20 cellular contexts compared by ENCODE assay signal in the genomic region with DNA sequence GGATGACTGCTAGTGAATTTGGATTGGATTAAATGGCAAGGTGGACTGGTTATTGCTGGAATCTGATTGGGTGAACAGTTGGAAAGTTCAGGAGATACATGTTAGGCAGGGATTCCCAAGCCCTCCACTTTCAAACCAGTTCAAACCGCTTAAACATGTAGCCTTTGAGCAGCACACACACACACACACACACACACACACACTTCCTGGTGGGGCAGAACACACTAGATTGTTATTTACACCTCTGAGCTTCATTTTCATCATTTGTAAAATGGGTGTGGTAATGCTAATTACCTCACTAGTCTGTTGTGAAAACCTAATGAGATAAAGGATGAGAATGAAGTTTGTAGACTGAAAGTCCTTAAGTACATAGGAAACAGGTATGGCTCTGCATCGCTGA. TPM values are rescaled to one million over a fixed set of nuclear protein-coding genes. Genes with fewer than 3 reads are reported as not detected.
DNase-seq lines count a peak whose midpoint lies in the region; ATAC-seq, FAIRE-seq and TF ChIP-seq lines count a peak whose summit lies in the region.
"Had no signal": no experiment of that assay in that cellular context is flagged by ENCODE, and none has a peak within 500 bp of the region (broad histone marks: within the 10 kb centered on the region; RNA-seq: fewer than 3 reads in every experiment).

No MANE protein-coding gene starts in this region.

- H3K27ac ChIP-seq in H1 (ENCODE audit: low read depth, low read length): no peak overlapping the region
- H3K27ac ChIP-seq in neuronal stem cell (replicated peaks; ENCODE audit: low read length): no peak overlapping the region
- peak overlapping the region in 3 of 4 donors; percentile 48 to 86 (median 85) for H3K27ac ChIP-seq in tibial nerve

- no peak for TF ChIP-seq RAD21 in H1 (IDR thresholded peaks at IDR 0.05 in 1 of 2, conservative IDR thresholded peaks at IDR 0.05 in 1 of 2; ENCODE audit: low read depth in 2 of 2, low read length in 2 of 2)

- H2BK20ac ChIP-seq in H1 (ENCODE audit: low read length): no peak overlapping the region

- H3K27me3 ChIP-seq in H1 (replicated peaks in 1 of 4; ENCODE audit: control insufficient read depth in 3 of 4, extremely low read depth in 1 of 4, insufficient read depth in 3 of 4, low read length in 3 of 4): no peaks in the 10 kb centered on the region; a peak in 1 of 7 replicates
- peaks cover 0 to 18% (median 0%) of the 10 kb centered on the region in 3 experiments for H3K27me3 ChIP-seq in neuronal stem cell (ENCODE audit: control insufficient read depth in 3 of 3, insufficient read depth in 3 of 3, low read depth in 1 of 3, low read length in 3 of 3)
- H3K27me3 ChIP-seq in tibial nerve: no peaks in the 10 kb centered on the region

- H3K4me1 ChIP-seq in H1 (replicated peaks in 1 of 4; ENCODE audit: control insufficient read depth in 3 of 4, insufficient read depth in 4 of 4, low read length in 3 of 4) (peaks cover 0 to 4% (median 2%) of the 10 kb centered on the region in 4 experiments; a peak in 4 of 7 replicates), neuronal stem cell (ENCODE audit: control insufficient read depth in 2 of 2, insufficient read depth in 1 of 2, low read depth in 1 of 2, low read length in 2 of 2) (peaks cover 19 to 27% of the 10 kb centered on the region in 2 donors), tibial nerve (peaks cover 0 to 96% (median 44%) of the 10 kb centered on the region in 4 donors)

- H3K18ac ChIP-seq in H1 (ENCODE audit: extremely low read depth, low read length) (no peak overlapping the region), neuronal stem cell (ENCODE audit: low read length) (no peak overlapping the region)

- no peak overlapping the region for H3K4me3 ChIP-seq in H1 (ENCODE audit: extremely low read depth in 1 of 4, insufficient read depth in 2 of 4, low read depth in 3 of 4, low read length in 4 of 4)
- no peak overlapping the region for H3K4me3 ChIP-seq in neuronal stem cell (ENCODE audit: low read length in 2 of 2)
- no peak overlapping the region for H3K4me3 ChIP-seq in tibial nerve
- H3K4me3 ChIP-seq: A549, K562 had no signal

- no peak overlapping the region for H2BK5ac ChIP-seq in H1 (ENCODE audit: low read depth, low read length)
- H2BK5ac ChIP-seq in neuronal stem cell (ENCODE audit: low read length): no peak overlapping the region

- intact Hi-C loops in left cardiac atrium (cut with DNase I) (no loop called here), left ventricle myocardium superior (cut with micrococcal nuclease) (loop anchor here (10.0 kb wide), 1 partner anchor 89 kb away; no protein-coding TSS in a partner anchor)

- H3K36me3 ChIP-seq in H1 (ENCODE audit: control insufficient read depth in 2 of 4, insufficient read depth in 4 of 4, low read length in 3 of 4): no peaks in the 10 kb centered on the region
- H3K36me3 ChIP-seq in neuronal stem cell (replicated peaks in 1 of 2; ENCODE audit: control insufficient read depth in 2 of 2, insufficient read depth in 2 of 2, low read length in 2 of 2): no peaks in the 10 kb centered on the region
- peaks cover 0 to 22% (median 0%) of the 10 kb centered on the region in 3 donors for H3K36me3 ChIP-seq in tibial nerve

- H3K14ac ChIP-seq in H1 (ENCODE audit: insufficient read length) (no peak overlapping the region), neuronal stem cell (ENCODE audit: low read length) (no peak overlapping the region)

- no peak for ATAC-seq in left cardiac atrium
- no peak for ATAC-seq in left ventricle myocardium superior
- no peak for ATAC-seq in GM19035 (IDR thresholded peaks at IDR 0.05; ENCODE audit: unreplicated experiment)
- ATAC-seq: A549, HCT116, K562, PC-3 had no signal

- WGBS in H1 (ENCODE audit: extremely low coverage in 1 of 2, insufficient coverage in 1 of 2, insufficient read length in 1 of 2, insufficient replicate concordance in 2 of 2, low coverage in 1 of 2, low lambda C conversion rate in 2 of 2, missing lambda C conversion rate in 1 of 2), 2 experiments: 86% methylated on average over 2 of the region's 2 CpGs; no CpG with 5 or more reads in 1 of the 2 experiments
- WGBS in neuronal stem cell (ENCODE audit: extremely low coverage in 2 of 2, insufficient read length in 2 of 2, insufficient replicate concordance in 1 of 2), 2 donors: no CpG with 5 or more reads among the region's 2 CpGs
- WGBS in tibial nerve, 2 donors: 89% methylated on average over 2 of the region's 2 CpGs

- TF ChIP-seq EP300 in H1 (IDR thresholded peaks at IDR 0.05; ENCODE audit: borderline replicate concordance in 1 of 2, low read depth in 2 of 2, low read length in 2 of 2) (no peak), tibial nerve (IDR thresholded peaks at IDR 0.05) (no peak)

- H2AK5ac ChIP-seq in H1 (ENCODE audit: low read depth, low read length): peak overlapping the region; percentile 88; the same call in 1 of the 2 replicates
- no peak overlapping the region for H2AK5ac ChIP-seq in neuronal stem cell (ENCODE audit: low read depth, low read length)

- TF ChIP-seq CTCF in H1 (IDR thresholded peaks at IDR 0.05; ENCODE audit: control extremely low read depth in 1 of 3, insufficient read depth in 1 of 3, low read depth in 1 of 3, low read length in 3 of 3): no peak
- TF ChIP-seq CTCF in tibial nerve (IDR thresholded peaks at IDR 0.05): no peak

- H2BK120ac ChIP-seq in H1 (replicated peaks; ENCODE audit: low read depth, low read length) (no peak overlapping the region), neuronal stem cell (ENCODE audit: low read depth, low read length) (no peak overlapping the region)

- no peaks in the 10 kb centered on the region for H4K20me1 ChIP-seq in H1 (replicated peaks in 1 of 2; ENCODE audit: control insufficient read depth in 1 of 2, insufficient read depth in 2 of 2, low read length in 2 of 2)

- H4K91ac ChIP-seq in H1 (replicated peaks; ENCODE audit: insufficient read length, low read length): no peak overlapping the region
- no peak overlapping the region for H4K91ac ChIP-seq in neuronal stem cell (ENCODE audit: low read depth, low read length, poor library complexity)

- TF ChIP-seq POLR2A in H1 (IDR thresholded peaks at IDR 0.05; ENCODE audit: control extremely low read depth in 1 of 2, low read depth in 2 of 2, low read length in 2 of 2) (no peak), tibial nerve (IDR thresholded peaks at IDR 0.05) (no peak)

- H3K23ac ChIP-seq in H1 (ENCODE audit: insufficient read length) (no peak overlapping the region), neuronal stem cell (ENCODE audit: low read depth, low read length, poor library complexity) (no peak overlapping the region)

- H3K79me1 ChIP-seq in H1 (ENCODE audit: low read depth, low read length) (no peaks in the 10 kb centered on the region), neuronal stem cell (ENCODE audit: low read depth, low read length) (no peaks in the 10 kb centered on the region)

- DNase-seq in left cardiac atrium: peak; percentile 3
- DNase-seq in left ventricle myocardium superior: no peak
- no peak for DNase-seq in H1 (ENCODE audit: low read depth in 1 of 2, low spot score in 2 of 2)
- no peak for DNase-seq in neuronal stem cell (ENCODE audit: low spot score)
- no peak for DNase-seq in tibial nerve (ENCODE audit: low spot score in 2 of 2)
- no peak for DNase-seq in NCI-H774 (lab: John Stamatoyannopoulos, UW)
- no peak for DNase-seq in RKO (ENCODE audit: low spot score)
- DNase-seq: Caco-2, NCI-H146, NCI-H2081 treated with DMSO at 0.1 percent for 48 hours, NCI-H2227 treated with DMSO at 0.1 percent for 48 hours, NCI-H524 treated with DMSO at 0.1 percent for 48 hours, PC-3 had no signal

- no peaks in the 10 kb centered on the region for H3K79me2 ChIP-seq in H1 (ENCODE audit: control insufficient read depth in 1 of 2, insufficient read depth in 2 of 2, low read length in 2 of 2)

- H3K9ac ChIP-seq in H1 (replicated peaks in 1 of 4; ENCODE audit: extremely low read depth in 1 of 4, low read depth in 3 of 4, low read length in 3 of 4) (no peak overlapping the region), neuronal stem cell (ENCODE audit: low read depth, low read length, poor library complexity) (no peak overlapping the region)

- peaks cover 2% of the 10 kb centered on the region; the same call in 1 of the 2 replicates for H3K23me2 ChIP-seq in H1 (ENCODE audit: low read depth, low read length)

- H4K5ac ChIP-seq in H1 (ENCODE audit: insufficient read length, low read depth, low read length): no peak overlapping the region

- H3K56ac ChIP-seq in H1 (replicated peaks; ENCODE audit: insufficient read length, low read depth, low read length): no peak overlapping the region

- H3K9me3 ChIP-seq in H1 (ENCODE audit: insufficient read depth in 2 of 2, low read depth in 1 of 2, low read length in 1 of 2) (no peaks in the 10 kb centered on the region), neuronal stem cell (replicated peaks in 1 of 2; ENCODE audit: control insufficient read depth in 2 of 2, insufficient read depth in 1 of 2, low read depth in 1 of 2, low read length in 2 of 2) (no peaks in the 10 kb centered on the region), tibial nerve (no peaks in the 10 kb centered on the region)
- H3K9me3 ChIP-seq: A549, Caco-2 had no signal

- H3K4ac ChIP-seq in H1 (replicated peaks; ENCODE audit: insufficient read length, low read depth, low read length) (no peak overlapping the region), neuronal stem cell (ENCODE audit: low read length) (no peak overlapping the region)

- no peak overlapping the region for H2BK12ac ChIP-seq in H1 (ENCODE audit: low read depth, low read length)
- no peak overlapping the region for H2BK12ac ChIP-seq in neuronal stem cell (ENCODE audit: low read length)

- H4K8ac ChIP-seq in H1 (ENCODE audit: extremely low read depth, insufficient read depth, low read length) (no peak overlapping the region), neuronal stem cell (ENCODE audit: low read depth, low read length) (no peak overlapping the region)

- H2BK15ac ChIP-seq in H1 (ENCODE audit: low read length) (no peak overlapping the region), neuronal stem cell (ENCODE audit: low read length) (no peak overlapping the region)

- FAIRE-seq in H1 (lab: Jason Lieb, UNC): no peak
- FAIRE-seq: A549, GM18507, K562 had no signal

- H3K4me2 ChIP-seq in H1 (ENCODE audit: insufficient read depth in 1 of 2, low read depth in 2 of 2, low read length in 2 of 2) (no peak overlapping the region), neuronal stem cell (ENCODE audit: insufficient read depth, low read length, poor library complexity, severe bottlenecking) (no peak overlapping the region)
- H3K4me2 ChIP-seq: A549 had no signal

- H2AFZ ChIP-seq in H1 (ENCODE audit: low read length) (no peak overlapping the region), neuronal stem cell (ENCODE audit: low read length) (peak overlapping the region; percentile 59)

- CTCF ChIA-PET in H1 (lab: Charles Lee; ENCODE audit: partially characterized antibody): interaction anchor here (0.5 to 20.1 kb wide), 16 partner anchors 2 to 624 kb away, joined by 3 to 303 read pairs (median 10); partner anchors contain the start of genes MYOZ3 and SYNPO

- POLR2A ChIA-PET in H1 (lab: Charles Lee; ENCODE audit: partially characterized antibody): interaction anchor here (1.2 to 1.4 kb wide), 3 partner anchors 11 to 49 kb away, joined by 4 to 6 read pairs (median 4); partner anchors contain the start of gene RBM22

RNA-seq across cellular contexts. Expression of gene MYOZ3, which starts 6.9 kb away (rescaled TPM):
- total RNA-seq in left cardiac atrium: 1 to 10 TPM; 2.9 to 3.0 TPM
- total RNA-seq in left ventricle myocardium superior: 3.2 TPM
- 19.1 and 19.4 TPM in 2 replicates for total RNA-seq in H1 (2021; fragmentation: NEBNext Ultra II Directional; extraction: Animal tissue kit (Norgen Biotek cat#: 25700))
- 9.6 and 12.4 TPM in 2 replicates for polyA plus RNA-seq in H1 (2011; rRNA removed)
- polyA plus RNA-seq in H1 (2011; cell fraction: cytosol; rRNA removed): 10.0 TPM
- polyA plus RNA-seq in H1 (2011; cell fraction: nucleus; rRNA removed): 15.5 TPM
- polyA plus RNA-seq in H1 (2012, experiment 1 of 2): 26.8 to 40.0 TPM (median 29.3 TPM) in 4 replicates
- polyA plus RNA-seq in H1 (2012, experiment 2 of 2): 13.4 TPM
- 17.4 TPM for polyA plus RNA-seq in H1 (2013, experiment 1 of 2)
- 12.8 TPM for polyA plus RNA-seq in H1 (2013, experiment 2 of 2)
- polyA minus RNA-seq in H1 (2011; rRNA and poly(A)+ RNA removed): 7.4 and 9.0 TPM in 2 replicates
- polyA minus RNA-seq in H1 (2011; cell fraction: cytosol; rRNA and poly(A)+ RNA removed): 21.7 TPM
- 28.7 TPM for polyA minus RNA-seq in H1 (2011; cell fraction: nucleus; rRNA and poly(A)+ RNA removed)
- 0.57 TPM for polyA plus RNA-seq in neuronal stem cell (2013, experiment 1 of 2)
- polyA plus RNA-seq in neuronal stem cell (2013, experiment 2 of 2): 0.47 TPM
- 1 to 10 TPM in 3 of 4 donors, under 1 TPM in 1; 0.30 to 9.0 (median 4.6) TPM for total RNA-seq in tibial nerve
- total RNA-seq: Caco-2, HT1080, K562, PC-3 had no signal
- polyA plus RNA-seq: CD14-positive monocyte, K562 had no signal

RNA-seq across cellular contexts. Expression of gene SYNPO, which starts 13.7 kb away (rescaled TPM):
- total RNA-seq in left cardiac atrium (100 to 1,000 TPM; 503 to 769 TPM), left ventricle myocardium superior (675 TPM), tibial nerve (10 to 100 TPM; 58.4 to 71.5 (median 63.5) TPM)
- total RNA-seq in H1 (2021; fragmentation: NEBNext Ultra II Directional; extraction: Animal tissue kit (Norgen Biotek cat#: 25700)): 1.9 and 2.3 TPM in 2 replicates
- 2.2 and 2.3 TPM in 2 replicates for polyA plus RNA-seq in H1 (2011; rRNA removed)
- 1.7 TPM for polyA plus RNA-seq in H1 (2011; cell fraction: cytosol; rRNA removed)
- 3.0 TPM for polyA plus RNA-seq in H1 (2011; cell fraction: nucleus; rRNA removed)
- polyA plus RNA-seq in H1 (2012, experiment 1 of 2): 0.95 to 1.6 TPM (median 1.3 TPM) in 4 replicates
- 1.3 TPM for polyA plus RNA-seq in H1 (2012, experiment 2 of 2)
- polyA plus RNA-seq in H1 (2013, experiment 1 of 2): 1.9 TPM
- polyA plus RNA-seq in H1 (2013, experiment 2 of 2): 1.7 TPM
- polyA minus RNA-seq in H1 (2011; rRNA and poly(A)+ RNA removed): 1.8 and 5.5 TPM in 2 replicates
- 1.2 TPM for polyA minus RNA-seq in H1 (2011; cell fraction: cytosol; rRNA and poly(A)+ RNA removed)
- polyA minus RNA-seq in H1 (2011; cell fraction: nucleus; rRNA and poly(A)+ RNA removed): 3.1 TPM
- polyA plus RNA-seq in neuronal stem cell (2013, experiment 1 of 2): 3.8 TPM
- polyA plus RNA-seq in neuronal stem cell (2013, experiment 2 of 2): 3.2 TPM
- polyA plus RNA-seq: CD14-positive monocyte had no signal

RNA-seq across cellular contexts. Expression of gene RBM22, which starts 46.7 kb away (rescaled TPM):
- total RNA-seq in left cardiac atrium: 10 to 100 TPM; 27.2 to 28.2 TPM
- 28.9 TPM for total RNA-seq in left ventricle myocardium superior
- 33.9 and 34.0 TPM in 2 replicates for total RNA-seq in H1 (2021; fragmentation: NEBNext Ultra II Directional; extraction: Animal tissue kit (Norgen Biotek cat#: 25700))
- 20.8 TPM in 2 replicates for polyA plus RNA-seq in H1 (2011; rRNA removed)
- polyA plus RNA-seq in H1 (2011; cell fraction: cytosol; rRNA removed): 23.6 TPM
- polyA plus RNA-seq in H1 (2011; cell fraction: nucleus; rRNA removed): 18.2 TPM
- 25.7 to 30.8 TPM (median 28.0 TPM) in 4 replicates for polyA plus RNA-seq in H1 (2012, experiment 1 of 2)
- 12.1 TPM for polyA plus RNA-seq in H1 (2012, experiment 2 of 2)
- polyA plus RNA-seq in H1 (2013, experiment 1 of 2): 28.6 TPM
- polyA plus RNA-seq in H1 (2013, experiment 2 of 2): 28.3 TPM
- 22.6 and 31.1 TPM in 2 replicates for polyA minus RNA-seq in H1 (2011; rRNA and poly(A)+ RNA removed)
- polyA minus RNA-seq in H1 (2011; cell fraction: cytosol; rRNA and poly(A)+ RNA removed): 20.6 TPM
- polyA minus RNA-seq in H1 (2011; cell fraction: nucleus; rRNA and poly(A)+ RNA removed): 33.2 TPM
- 47.8 TPM for polyA plus RNA-seq in neuronal stem cell (2013, experiment 1 of 2)
- 48.0 TPM for polyA plus RNA-seq in neuronal stem cell (2013, experiment 2 of 2)
- 10 to 100 TPM; 24.7 to 41.6 (median 33.2) TPM for total RNA-seq in tibial nerve

Comparison
In these comparisons a context has a peak if more than half of its experiments do, and no peak if none do; other contexts are left out.
1. H3K27ac ChIP-seq: peak in tibial nerve (3 of 4); none in H1 (single experiment) and neuronal stem cell (single experiment).
2. RNA of gene SYNPO, which starts 13.7 kb away (total RNA-seq): 503 to 769 TPM in left cardiac atrium, 675 TPM in left ventricle myocardium superior (single experiment) and 58.4 to 71.5 TPM in tibial nerve; 1.9 to 2.3 TPM in H1; every median in the first group is over 10 times any median in the second.